ENCODE assay signal across 1 cellular context in the genomic region with DNA sequence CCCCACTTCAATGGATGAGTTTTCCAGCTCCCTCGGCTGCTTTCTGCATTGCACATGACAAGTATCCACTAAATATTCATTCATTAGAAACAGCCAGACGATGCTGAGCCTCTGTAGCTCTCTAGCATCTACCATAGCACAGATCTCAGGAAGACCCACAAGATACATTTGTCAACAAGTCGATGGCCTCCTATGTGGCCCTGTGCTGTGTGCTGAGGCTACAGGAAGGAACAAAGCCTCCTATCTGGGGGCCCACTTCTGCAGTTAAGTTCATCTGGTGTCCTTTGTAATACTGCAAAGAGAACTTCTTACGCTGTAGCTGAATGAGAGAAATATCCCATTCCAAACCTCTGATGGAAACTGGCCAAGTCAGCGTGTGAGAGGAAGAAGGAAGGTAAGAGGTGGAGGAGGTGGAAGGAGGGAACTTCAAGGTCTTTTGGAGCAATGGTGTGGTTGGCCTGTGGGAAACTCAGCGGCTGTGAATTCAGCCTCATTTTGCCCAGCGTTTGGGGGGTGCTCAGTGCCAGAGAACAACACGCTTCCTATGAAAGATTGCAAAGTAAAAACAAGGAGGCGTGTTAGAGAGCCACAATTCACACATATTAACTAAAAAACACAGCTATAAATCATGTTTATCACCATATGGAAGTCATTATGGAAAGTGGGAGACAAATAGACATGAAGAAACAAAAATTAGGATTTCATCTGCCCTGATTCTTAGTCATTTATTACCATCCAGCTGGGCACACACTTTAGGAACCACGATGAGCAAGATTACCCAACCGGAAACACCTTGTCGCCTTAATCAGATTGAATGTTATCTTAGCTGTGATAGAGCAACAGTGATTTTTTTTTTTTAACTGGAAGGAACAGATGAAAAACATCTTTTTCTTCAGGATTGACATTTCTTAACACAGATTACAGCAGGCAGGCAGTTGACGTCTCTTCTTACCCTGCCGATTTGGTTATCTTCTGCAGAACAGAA.
TF ChIP-seq lines count a peak whose summit lies in the region.

No MANE protein-coding gene starts in this region.

TF ChIP-seq in HEK293, 187 proteins besides CTCF, POLR2A, EP300 and RAD21 (continued from another document):
- TF ChIP-seq ZNF354C (tag by site-specific recombination; IDR thresholded peaks at IDR 0.05; ENCODE audit: borderline replicate concordance, low read depth) (no peak), ZNF629 (tag by site-specific recombination; IDR thresholded peaks at IDR 0.05) (no peak), ZNF114 (tag by site-specific recombination; IDR thresholded peaks at IDR 0.05) (no peak), ZFP3 (tag by site-specific recombination; IDR thresholded peaks at IDR 0.05; ENCODE audit: low read depth) (no peak), EGR2 (tag by site-specific recombination; IDR thresholded peaks at IDR 0.05; ENCODE audit: low read depth) (peak; percentile 7; the same call in 1 of the 2 replicates)
- TF ChIP-seq, protein P1, sequence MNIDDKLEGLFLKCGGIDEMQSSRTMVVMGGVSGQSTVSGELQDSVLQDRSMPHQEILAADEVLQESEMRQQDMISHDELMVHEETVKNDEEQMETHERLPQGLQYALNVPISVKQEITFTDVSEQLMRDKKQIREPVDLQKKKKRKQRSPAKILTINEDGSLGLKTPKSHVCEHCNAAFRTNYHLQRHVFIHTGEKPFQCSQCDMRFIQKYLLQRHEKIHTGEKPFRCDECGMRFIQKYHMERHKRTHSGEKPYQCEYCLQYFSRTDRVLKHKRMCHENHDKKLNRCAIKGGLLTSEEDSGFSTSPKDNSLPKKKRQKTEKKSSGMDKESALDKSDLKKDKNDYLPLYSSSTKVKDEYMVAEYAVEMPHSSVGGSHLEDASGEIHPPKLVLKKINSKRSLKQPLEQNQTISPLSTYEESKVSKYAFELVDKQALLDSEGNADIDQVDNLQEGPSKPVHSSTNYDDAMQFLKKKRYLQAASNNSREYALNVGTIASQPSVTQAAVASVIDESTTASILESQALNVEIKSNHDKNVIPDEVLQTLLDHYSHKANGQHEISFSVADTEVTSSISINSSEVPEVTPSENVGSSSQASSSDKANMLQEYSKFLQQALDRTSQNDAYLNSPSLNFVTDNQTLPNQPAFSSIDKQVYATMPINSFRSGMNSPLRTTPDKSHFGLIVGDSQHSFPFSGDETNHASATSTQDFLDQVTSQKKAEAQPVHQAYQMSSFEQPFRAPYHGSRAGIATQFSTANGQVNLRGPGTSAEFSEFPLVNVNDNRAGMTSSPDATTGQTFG (tag by site-specific recombination; IDR thresholded peaks at IDR 0.05; ENCODE audit: borderline replicate concordance) = no peak
